8 cellular contexts compared by ENCODE assay signal in the genomic region with DNA sequence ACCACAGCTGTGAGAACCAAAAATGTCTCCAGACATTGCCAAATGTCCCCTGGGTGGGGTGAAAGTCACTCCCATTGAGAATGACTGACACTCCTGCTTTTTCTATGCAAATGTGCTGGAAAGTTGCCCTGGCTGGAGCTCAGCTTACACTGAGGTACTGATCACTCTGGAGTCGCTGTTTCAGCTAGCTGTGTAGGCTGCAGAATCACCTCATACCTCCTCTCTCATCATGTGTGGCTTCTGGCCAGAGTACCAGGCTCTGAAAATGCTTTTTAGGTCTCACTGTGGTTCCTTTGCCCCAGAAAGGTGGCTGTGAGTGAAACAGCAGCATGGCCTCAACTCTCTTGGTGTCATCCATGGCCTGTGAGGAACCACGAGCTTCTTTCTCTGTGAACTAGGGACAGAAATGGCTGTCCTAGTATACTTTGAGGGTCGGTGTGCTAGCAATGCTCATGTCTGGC.
A peak's percentile ranks its signal among the peaks of the same experiment; 100 is the strongest.
DNase-seq lines count a peak whose midpoint lies in the region; ATAC-seq, FAIRE-seq and TF ChIP-seq lines count a peak whose summit lies in the region.

No MANE protein-coding gene starts in this region.

- no peak for TF ChIP-seq POLR2A in erythroblast (IDR thresholded peaks at IDR 0.05; ENCODE audit: low read length)

- H3K9me3 Mint-ChIP-seq in stimulated activated naive CD8-positive, alpha-beta T cell treated with anti-CD3 and anti-CD28 coated beads, Interleukin-15, amount 100 ng/mL, for 72 hours: peaks cover 0 to 13% of the 10 kb centered on the region in 2 donors

- peaks cover 47% of the 10 kb centered on the region for H3K27me3 Mint-ChIP-seq in stimulated activated naive CD8-positive, alpha-beta T cell treated with anti-CD3 and anti-CD28 coated beads, Interleukin-15, amount 100 ng/mL, for 72 hours

- peaks cover 58% of the 10 kb centered on the region for H3K4me1 Mint-ChIP-seq in stimulated activated naive CD8-positive, alpha-beta T cell treated with anti-CD3 and anti-CD28 coated beads, Interleukin-15, amount 100 ng/mL, for 72 hours

- no peak for ATAC-seq in stimulated activated naive CD8-positive, alpha-beta T cell treated with anti-CD3 and anti-CD28 coated beads, Interleukin-15, amount 100 ng/mL, for 72 hours
- ATAC-seq in stimulated activated naive CD8-positive, alpha-beta T cell treated with anti-CD3 and anti-CD28 coated beads, Interleukin-15, Interleukin-2, amounts not matched to agents 100 U/mL and 50 U/mL, for 24 hours: no peak
- ATAC-seq in HG03039 (IDR thresholded peaks at IDR 0.05; ENCODE audit: unreplicated experiment) (no peak), left ventricle myocardium superior (no peak)

- DNase-seq in stimulated activated naive CD8-positive, alpha-beta T cell treated with anti-CD3 and anti-CD28 coated beads, Interleukin-15, amount 100 ng/mL, for 72 hours: peak in 1 of 2 donors; percentile 5
- no peak for DNase-seq in stimulated activated naive CD8-positive, alpha-beta T cell treated with anti-CD3 and anti-CD28 coated beads, Interleukin-15, Interleukin-2, amounts not matched to agents 100 U/mL and 50 U/mL, for 24 hours
- peak; percentile 14 for DNase-seq in NCI-H748 treated with DMSO at 0.1 percent for 48 hours (lab: John Stamatoyannopoulos, UW)
- DNase-seq in erythroblast (lab: John Stamatoyannopoulos, UW): peak; percentile 35 to 60
- no peak for DNase-seq in urothelium cell line (ENCODE audit: low spot score)
- no peak for DNase-seq in left ventricle myocardium superior
- no peak for DNase-seq in NAMALWA (ENCODE audit: low spot score)

- intact Hi-C loops in left ventricle myocardium superior (cut with micrococcal nuclease): no loop called here

- peak; percentile 40 for FAIRE-seq in urothelium cell line (lab: Jason Lieb, UNC)

- peak overlapping the region; percentile 49 to 51 for H3K27ac Mint-ChIP-seq in stimulated activated naive CD8-positive, alpha-beta T cell treated with anti-CD3 and anti-CD28 coated beads, Interleukin-15, amount 100 ng/mL, for 72 hours

- H3K4me3 Mint-ChIP-seq in stimulated activated naive CD8-positive, alpha-beta T cell treated with anti-CD3 and anti-CD28 coated beads, Interleukin-15, amount 100 ng/mL, for 72 hours: no peak overlapping the region

Comparison
In these comparisons a context has a peak if more than half of its experiments do, and no peak if none do; other contexts are left out.
1. DNase-seq: peak in NCI-H748 treated with DMSO at 0.1 percent for 48 hours (single experiment) and erythroblast (2 of 2); none in stimulated activated naive CD8-positive, alpha-beta T cell treated with anti-CD3 and anti-CD28 coated beads, Interleukin-15, Interleukin-2, amounts not matched to agents 100 U/mL and 50 U/mL, for 24 hours (single experiment), urothelium cell line (single experiment), left ventricle myocardium superior (single experiment) and NAMALWA (single experiment).